ENCODE assay signal across 8 cellular contexts in genomic region chr1:179082308-179083030, GRCh38. TPM values are rescaled to one million over a fixed set of nuclear protein-coding genes. Genes with fewer than 3 reads are reported as not detected.
DNase-seq lines count a peak whose midpoint lies in the region; ATAC-seq and TF ChIP-seq lines count a peak whose summit lies in the region.

No MANE protein-coding gene starts in this region.

- H3K9me3 ChIP-seq in Caco-2: no peaks in the 10 kb centered on the region

- no peaks in the 10 kb centered on the region for H3K9me3 Mint-ChIP-seq in Caco-2 (ENCODE audit: unreplicated experiment)
- H3K9me3 Mint-ChIP-seq in T-cell: no peaks in the 10 kb centered on the region

- BruUV-seq in Caco-2 (replicated peaks; lab: Mats Ljungman, UMichigan): no TSS peak

- intact Hi-C loops in Caco-2 (cut with micrococcal nuclease; ENCODE audit: unreplicated experiment): loop anchor here (1.0 to 10.0 kb wide), 4 partner anchors 287 to 1410 kb away; no protein-coding TSS in a partner anchor

- H3K4me3 Mint-ChIP-seq in Caco-2 (ENCODE audit: unreplicated experiment): peak overlapping the region; percentile 98
- H3K4me3 Mint-ChIP-seq in T-cell: peak overlapping the region; percentile 94 to 98 (median 97)

- peak overlapping the region; percentile 57 for H3K27ac ChIP-seq in brain microvascular endothelial cell

- H3K4me1 Mint-ChIP-seq in Caco-2 (ENCODE audit: low read depth, unreplicated experiment) (peaks cover 9% of the 10 kb centered on the region), T-cell (peaks cover 26 to 35% (median 28%) of the 10 kb centered on the region in 3 donors)

- H3K4me1 ChIP-seq in Caco-2: peaks cover 5% of the 10 kb centered on the region; the same call in 1 of the 2 replicates

- H3K4me3 ChIP-seq in Caco-2 (ENCODE audit: low read depth, low read length): peak overlapping the region; percentile 97
- H3K4me3 ChIP-seq in brain microvascular endothelial cell (ENCODE audit: low read depth, low read length): peak overlapping the region; percentile 81

- H3K36me3 Mint-ChIP-seq in Caco-2 (ENCODE audit: insufficient read depth, unreplicated experiment) (peaks cover 25% of the 10 kb centered on the region), T-cell (peaks cover 7% of the 10 kb centered on the region)

- peak; percentile 49 to 51 for DNase-seq in Caco-2
- peak in 20 of 34 experiments; percentile 4 to 34 (median 20) for DNase-seq in T-cell
- no peak for DNase-seq in brain microvascular endothelial cell
- peak; percentile 19 for DNase-seq in iris pigment epithelial cell (ENCODE audit: low read depth)
- peak in 2 of 3 donors; percentile 7 to 20 for DNase-seq in stimulated activated CD4-positive, alpha-beta T cell treated with anti-CD3 and anti-CD28 coated beads, Interleukin-12 subunit alpha, Interleukin-12 subunit beta, amount 100 ng/mL, for 48 hours (ENCODE audit: low read depth in 2 of 3, low spot score in 1 of 3)
- no peak for DNase-seq in midbrain (lab: John Stamatoyannopoulos, UW)

- H3K27ac Mint-ChIP-seq in Caco-2 (ENCODE audit: unreplicated experiment) (peak overlapping the region; percentile 96), T-cell (peak overlapping the region; percentile 89)

- H3K27me3 Mint-ChIP-seq in Caco-2 (ENCODE audit: insufficient read depth, unreplicated experiment): no peaks in the 10 kb centered on the region
- no peaks in the 10 kb centered on the region for H3K27me3 Mint-ChIP-seq in T-cell

- no peaks in the 10 kb centered on the region for H3K27me3 ChIP-seq in Caco-2 (replicated peaks; ENCODE audit: control insufficient read depth, insufficient read depth, low read length)
- no peaks in the 10 kb centered on the region for H3K27me3 ChIP-seq in brain microvascular endothelial cell (replicated peaks)

- H3K36me3 ChIP-seq in Caco-2 (ENCODE audit: control insufficient read depth, insufficient read depth, low read length) (no peaks in the 10 kb centered on the region), brain microvascular endothelial cell (replicated peaks) (no peaks in the 10 kb centered on the region)

- ATAC-seq in GM19467 (IDR thresholded peaks at IDR 0.05; ENCODE audit: unreplicated experiment) (peak; percentile 14), HG03521 (IDR thresholded peaks at IDR 0.05; ENCODE audit: unreplicated experiment) (peak; percentile 17), T-cell (replicated peaks in 1 of 4) (peak; percentile 23 to 52 (median 46))

- no peak for TF ChIP-seq CTCF in Caco-2 (IDR thresholded peaks at IDR 0.05; ENCODE audit: insufficient read depth in 1 of 2, low read depth in 1 of 2, low read length in 1 of 2, severe bottlenecking in 1 of 2, unreplicated experiment in 1 of 2)
- peak; percentile 0 for TF ChIP-seq CTCF in brain microvascular endothelial cell (IDR thresholded peaks at IDR 0.05; ENCODE audit: low read depth, low read length, missing control alignments)

- CTCF ChIA-PET in Caco-2 (lab: Charles Lee): interaction anchor here (0.6 to 1.0 kb wide), 4 partner anchors 10 to 211 kb away, joined by 3 to 7 read pairs (median 3); partner anchors contain the start of gene SOAT1
- CTCF ChIA-PET in T-cell (lab: Charles Lee): interaction anchor here (0.5 to 1.1 kb wide), 7 partner anchors 36 to 804 kb away, joined by 3 to 6 read pairs (median 4); no protein-coding TSS in a partner anchor

- in situ Hi-C loops in brain microvascular endothelial cell (cut with HindIII; ENCODE audit: low pct_ligation_motif_present, low sequenced_read_pairs): no loop called here

- POLR2A ChIA-PET in Caco-2 (lab: Charles Lee) (interaction anchor here (1.6 kb wide), 1 partner anchor 211 kb away, joined by 4 read pairs; the partner anchor contains the start of gene SOAT1), T-cell (lab: Charles Lee) (interaction anchor here (0.6 kb wide), 2 partner anchors 78 to 672 kb away, joined by 3 read pairs; no protein-coding TSS in a partner anchor)

RNA-seq across cellular contexts. Expression of gene TOR3A, which starts 0.6 kb away (rescaled TPM):
- 25.0 and 25.2 TPM in 2 replicates for total RNA-seq in Caco-2 (2022)
- 10 to 100 TPM; 19.1 to 30.6 (median 23.7) TPM for total RNA-seq in T-cell

RNA-seq across cellular contexts. Expression of gene FAM20B, which starts 56.8 kb away (rescaled TPM):
- total RNA-seq in Caco-2 (2022) (24.5 and 26.1 TPM in 2 replicates), T-cell (10 to 100 TPM; 17.2 to 26.6 (median 25.5) TPM)

Comparison
In these comparisons a context has a peak if more than half of its experiments do, and no peak if none do; other contexts are left out.
1. DNase-seq: peak in Caco-2 (2 of 2), T-cell (20 of 34), iris pigment epithelial cell (single experiment) and stimulated activated CD4-positive, alpha-beta T cell treated with anti-CD3 and anti-CD28 coated beads, Interleukin-12 subunit alpha, Interleukin-12 subunit beta, amount 100 ng/mL, for 48 hours (2 of 3); none in brain microvascular endothelial cell (single experiment) and midbrain (single experiment).
2. Peak in every context shown above with its lines, with median percentiles within 50 percentile points of each other: ATAC-seq.